ENCODE assay signal across 8 cellular contexts in the genomic region with DNA sequence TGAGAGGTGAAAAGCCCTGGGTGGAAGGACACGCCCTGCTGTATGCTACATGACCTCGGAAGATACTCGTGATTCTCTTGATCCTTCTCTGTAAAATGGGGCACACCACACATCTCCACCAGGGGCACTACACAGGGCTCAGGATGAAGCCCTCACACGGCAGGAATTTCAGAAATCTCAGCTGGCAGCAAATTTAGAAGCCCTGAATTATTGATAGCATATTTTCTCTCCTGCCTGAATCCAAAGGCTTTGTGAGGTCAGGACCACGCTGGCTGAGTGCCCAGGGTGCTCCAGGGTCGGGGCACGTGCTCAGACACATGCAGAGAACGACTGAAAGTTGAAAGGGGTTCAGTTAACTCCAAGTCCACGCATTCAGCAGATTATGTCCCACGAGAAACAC. TPM values are rescaled to one million over a fixed set of nuclear protein-coding genes. Genes with fewer than 3 reads are reported as not detected.
DNase-seq lines count a peak whose midpoint lies in the region; ATAC-seq, FAIRE-seq and TF ChIP-seq lines count a peak whose summit lies in the region.

No MANE protein-coding gene starts in this region.

- peak overlapping the region; percentile 71 to 75 (median 74) for H3K27ac ChIP-seq in esophagus muscularis mucosa (replicated peaks in 1 of 4)

- no peak for TF ChIP-seq POLR2A in esophagus muscularis mucosa (IDR thresholded peaks at IDR 0.05; ENCODE audit: low read depth)

- DNase-seq in GM03348 (ENCODE audit: low spot score) (peak; percentile 90), HFF-Myc (ENCODE audit: extremely low read depth, low read depth) (peak; percentile 56), NCI-H446 treated with DMSO at 0.1 percent for 48 hours (lab: John Stamatoyannopoulos, UW) (peak; percentile 69), esophagus muscularis mucosa (ENCODE audit: extremely low spot score) (no peak), natural killer cell (no peak), urothelium cell line (ENCODE audit: low spot score) (peak; percentile 85)
- DNase-seq in activated CD8-positive, alpha-beta T cell treated with anti-CD3 and anti-CD28 coated beads, Interleukin-2, amount 10 ng/mL, durations not matched to agents 7 days and 5 days = peak; percentile 55

- no peaks in the 10 kb centered on the region for H3K36me3 ChIP-seq in esophagus muscularis mucosa

- H3K27ac Mint-ChIP-seq in activated CD8-positive, alpha-beta T cell treated with anti-CD3 and anti-CD28 coated beads, Interleukin-2, amount 10 ng/mL, durations not matched to agents 7 days and 5 days = no peak overlapping the region
- H3K27ac Mint-ChIP-seq in natural killer cell = peak overlapping the region; percentile 47 to 96

- peaks cover 18 to 55% (median 42%) of the 10 kb centered on the region in 4 donors for H3K4me1 ChIP-seq in esophagus muscularis mucosa

- TF ChIP-seq CTCF in HFF-Myc (IDR thresholded peaks at IDR 0.05; ENCODE audit: low read depth, low read length, missing control alignments) = peak; percentile 75
- peak; percentile 56 to 73 (median 57) for TF ChIP-seq CTCF in esophagus muscularis mucosa (IDR thresholded peaks at IDR 0.05)
- peak; percentile 49 for TF ChIP-seq CTCF in natural killer cell (IDR thresholded peaks at IDR 0.05)

- intact Hi-C loops in esophagus muscularis mucosa (cut with DNase I) = loop anchor here (2.0 to 5.0 kb wide), 3 partner anchors 70 to 405 kb away; no protein-coding TSS in a partner anchor
- intact Hi-C loops in natural killer cell (cut with micrococcal nuclease) = loop anchor here (5.0 kb wide), 1 partner anchor 60 kb away; no protein-coding TSS in a partner anchor

- H3K36me3 Mint-ChIP-seq in activated CD8-positive, alpha-beta T cell treated with anti-CD3 and anti-CD28 coated beads, Interleukin-2, amount 10 ng/mL, durations not matched to agents 7 days and 5 days (ENCODE audit: low read depth) = peaks cover 7% of the 10 kb centered on the region
- no peaks in the 10 kb centered on the region for H3K36me3 Mint-ChIP-seq in natural killer cell

- H3K9me3 Mint-ChIP-seq in activated CD8-positive, alpha-beta T cell treated with anti-CD3 and anti-CD28 coated beads, Interleukin-2, amount 10 ng/mL, durations not matched to agents 7 days and 5 days (ENCODE audit: insufficient read depth) = no peaks in the 10 kb centered on the region
- H3K9me3 Mint-ChIP-seq in natural killer cell = no peaks in the 10 kb centered on the region

- CTCF ChIA-PET in activated CD8-positive, alpha-beta T cell treated with anti-CD3 and anti-CD28 coated beads, Interleukin-2, amount 10 ng/mL, durations not matched to agents 7 days and 5 days (lab: Charles Lee) = interaction anchor here (0.8 to 1.6 kb wide), 5 partner anchors 8 to 127 kb away, joined by 3 read pairs; no protein-coding TSS in a partner anchor

- no peaks in the 10 kb centered on the region for H3K27me3 ChIP-seq in esophagus muscularis mucosa

- no peaks in the 10 kb centered on the region for H3K9me3 ChIP-seq in esophagus muscularis mucosa

- TF ChIP-seq EP300 in esophagus muscularis mucosa (IDR thresholded peaks at IDR 0.05) = no peak

- WGBS in esophagus muscularis mucosa = 18% methylated on average over 10 of the region's 10 CpGs

- no peaks in the 10 kb centered on the region for H3K27me3 Mint-ChIP-seq in activated CD8-positive, alpha-beta T cell treated with anti-CD3 and anti-CD28 coated beads, Interleukin-2, amount 10 ng/mL, durations not matched to agents 7 days and 5 days (ENCODE audit: low read depth)
- H3K27me3 Mint-ChIP-seq in natural killer cell (ENCODE audit: low read depth in 2 of 2) = no peaks in the 10 kb centered on the region

- no peak overlapping the region for H3K4me3 Mint-ChIP-seq in activated CD8-positive, alpha-beta T cell treated with anti-CD3 and anti-CD28 coated beads, Interleukin-2, amount 10 ng/mL, durations not matched to agents 7 days and 5 days
- no peak overlapping the region for H3K4me3 Mint-ChIP-seq in natural killer cell

- H3K4me3 ChIP-seq in HFF-Myc (replicated peaks; ENCODE audit: low read depth, low read length) (no peak overlapping the region), esophagus muscularis mucosa (peak overlapping the region in 1 of 4 donors; percentile 3)

- H3K4me1 Mint-ChIP-seq in activated CD8-positive, alpha-beta T cell treated with anti-CD3 and anti-CD28 coated beads, Interleukin-2, amount 10 ng/mL, durations not matched to agents 7 days and 5 days (ENCODE audit: low read depth) = peaks cover 49% of the 10 kb centered on the region
- H3K4me1 Mint-ChIP-seq in natural killer cell = peaks cover 45 to 47% of the 10 kb centered on the region in 2 donors

- peak; percentile 68 for ATAC-seq in activated CD8-positive, alpha-beta T cell treated with anti-CD3 and anti-CD28 coated beads, Interleukin-2, amount 10 ng/mL, durations not matched to agents 7 days and 5 days
- peak; percentile 61 to 74 (median 74) for ATAC-seq in natural killer cell
- no peak for ATAC-seq in GM19324 (IDR thresholded peaks at IDR 0.05; ENCODE audit: low FRiP score, unreplicated experiment)

- POLR2A ChIA-PET in activated CD8-positive, alpha-beta T cell treated with anti-CD3 and anti-CD28 coated beads, Interleukin-2, amount 10 ng/mL, durations not matched to agents 7 days and 5 days (lab: Charles Lee) = no interaction called here

- peak; percentile 53 for FAIRE-seq in urothelium cell line (lab: Jason Lieb, UNC)

RNA-seq across cellular contexts. Expression of a gene that starts 42.1 kb away (rescaled TPM):
- total RNA-seq in activated CD8-positive, alpha-beta T cell treated with anti-CD3 and anti-CD28 coated beads, Interleukin-2, amount 10 ng/mL, durations not matched to agents 7 days and 5 days = not detected
- total RNA-seq in esophagus muscularis mucosa (under 1 TPM; under 0.01 to 0.33 (median 0.16) TPM), natural killer cell (not detected)

Comparison
In these comparisons a context has a peak if more than half of its experiments do, and no peak if none do; other contexts are left out.
1. DNase-seq: peak in GM03348 (single experiment), HFF-Myc (single experiment), NCI-H446 treated with DMSO at 0.1 percent for 48 hours (single experiment), activated CD8-positive, alpha-beta T cell treated with anti-CD3 and anti-CD28 coated beads, Interleukin-2, amount 10 ng/mL, durations not matched to agents 7 days and 5 days (single experiment) and urothelium cell line (single experiment); none in esophagus muscularis mucosa (single experiment) and natural killer cell (single experiment).
2. Peak in every context shown above with its lines, with median percentiles within 50 percentile points of each other: CTCF ChIP-seq.